30 cellular contexts compared by ENCODE assay signal in genomic region chr15:61137139-61137792, GRCh38.
A peak's percentile ranks its signal among the peaks of the same experiment; 100 is the strongest.
DNase-seq lines count a peak whose midpoint lies in the region; ATAC-seq and TF ChIP-seq lines count a peak whose summit lies in the region.
"Had no signal": no experiment of that assay in that cellular context is flagged by ENCODE, and none has a peak within 500 bp of the region (broad histone marks: within the 10 kb centered on the region; RNA-seq: fewer than 3 reads in every experiment).

No MANE protein-coding gene starts in this region.

- no peak overlapping the region for H3K27ac Mint-ChIP-seq in osteocyte (ENCODE audit: unreplicated experiment)
- H3K27ac Mint-ChIP-seq: activated B cell treated with CpG ODN at 0.5 μM for 24 hours; activated CD4-positive, alpha-beta T cell treated with anti-CD3 and anti-CD28 coated beads, Interleukin-2, amount 10 ng/mL, durations not matched to agents 7 days and 5 days; activated naive CD4-positive, alpha-beta T cell treated with anti-CD3 and anti-CD28 coated beads, Interleukin-2, amount 50 U/mL, for 72 hours; B cell; CD8-positive, alpha-beta memory T cell; type B pancreatic cell had no signal

- H3K4me3 Mint-ChIP-seq in osteocyte (ENCODE audit: unreplicated experiment): no peak overlapping the region
- H3K4me3 Mint-ChIP-seq: activated B cell treated with CpG ODN at 0.5 μM for 24 hours; activated CD4-positive, alpha-beta T cell treated with anti-CD3 and anti-CD28 coated beads, Interleukin-2, amount 10 ng/mL, durations not matched to agents 7 days and 5 days; B cell; CD8-positive, alpha-beta memory T cell; type B pancreatic cell had no signal

- H3K36me3 Mint-ChIP-seq in osteocyte (ENCODE audit: unreplicated experiment): peaks cover 2% of the 10 kb centered on the region
- H3K36me3 Mint-ChIP-seq: activated naive CD4-positive, alpha-beta T cell treated with anti-CD3 and anti-CD28 coated beads, Interleukin-2, amount 50 U/mL, for 72 hours; CD8-positive, alpha-beta memory T cell had no signal

- H3K27me3 Mint-ChIP-seq in osteocyte (ENCODE audit: unreplicated experiment): peaks cover 25% of the 10 kb centered on the region

- peak overlapping the region; percentile 9 to 28 (median 24) for H3K4me3 ChIP-seq in gastrocnemius medialis
- H3K4me3 ChIP-seq: A549, breast epithelium, pancreas, SJCRH30 had no signal

- peak; percentile 13 for DNase-seq in NCI-H2107 treated with DMSO at 0.1 percent for 48 hours (lab: John Stamatoyannopoulos, UW; ENCODE audit: unreplicated experiment)
- DNase-seq in NCI-H2107 (lab: John Stamatoyannopoulos, UW): no peak
- DNase-seq in gastrocnemius medialis: peak in 1 of 2 donors; percentile 30
- no peak for DNase-seq in osteocyte (ENCODE audit: extremely low spot score, unreplicated experiment)
- no peak for DNase-seq in KG1 (lab: John Stamatoyannopoulos, UW)
- DNase-seq: activated B cell treated with CpG ODN at 0.5 μM for 24 hours; activated CD4-positive, alpha-beta T cell treated with anti-CD3 and anti-CD28 coated beads, Interleukin-2, amount 10 ng/mL, durations not matched to agents 7 days and 5 days; anterior cingulate cortex; CD8-positive, alpha-beta memory T cell; hippocampal formation; left cardiac atrium; mammary epithelial cell; NCI-H1048; NCI-H1930; NCI-H226; NCI-H526 treated with DMSO at 0.1 percent for 48 hours; pancreas; retina; SJCRH30; stimulated activated naive CD4-positive, alpha-beta T cell had no signal

- H3K36me3 ChIP-seq in KOPT-K1 (ENCODE audit: insufficient read depth, low read length) (no peaks in the 10 kb centered on the region), gastrocnemius medialis (no peaks in the 10 kb centered on the region)
- H3K36me3 ChIP-seq: breast epithelium, pancreas, SJCRH30 had no signal

- no peaks in the 10 kb centered on the region for H3K9me3 ChIP-seq in KOPT-K1 (ENCODE audit: insufficient read depth, low read length, poor library complexity, severe bottlenecking)
- no peaks in the 10 kb centered on the region for H3K9me3 ChIP-seq in gastrocnemius medialis
- H3K9me3 ChIP-seq: A549, breast epithelium, pancreas, SJCRH30 had no signal

- H3K27ac ChIP-seq in KOPT-K1 (ENCODE audit: low read depth, low read length, poor library complexity, severe bottlenecking) (peak overlapping the region; percentile 49), gastrocnemius medialis (peak overlapping the region in 2 of 4 donors; percentile 47 to 72)
- H3K27ac ChIP-seq: A549, breast epithelium, pancreas, SJCRH30 had no signal

- in situ Hi-C loops in gastrocnemius medialis (cut with MboI; ENCODE audit: low sequenced_read_pairs in 4 of 4): no loop called here

- peak; percentile 63; the same call in 1 of the 3 replicates for ATAC-seq in SK-N-SH treated with all-trans-retinoic acid at 6 μM for 48 hours
- ATAC-seq in gastrocnemius medialis: peak; percentile 45 to 55
- ATAC-seq in GM21737 (IDR thresholded peaks at IDR 0.05; ENCODE audit: unreplicated experiment): no peak
- ATAC-seq: A549; activated naive CD4-positive, alpha-beta T cell treated with anti-CD3 and anti-CD28 coated beads, Interleukin-2, amount 50 U/mL, for 72 hours; HCT116; HepG2; left cardiac atrium; pancreas had no signal

- no peak for TF ChIP-seq POLR2A in gastrocnemius medialis (IDR thresholded peaks at IDR 0.05)

- no peak for TF ChIP-seq CTCF in gastrocnemius medialis (IDR thresholded peaks at IDR 0.05 in 4 of 5, conservative IDR thresholded peaks at IDR 0.05 in 1 of 5)
- no peak for TF ChIP-seq CTCF in osteocyte (IDR thresholded peaks at IDR 0.05)

- no peaks in the 10 kb centered on the region for H3K4me1 Mint-ChIP-seq in osteocyte (ENCODE audit: unreplicated experiment)
- H3K4me1 Mint-ChIP-seq: activated B cell treated with CpG ODN at 0.5 μM for 24 hours, B cell had no signal

- peaks cover 32 to 44% of the 10 kb centered on the region in 2 donors for H3K4me1 ChIP-seq in gastrocnemius medialis
- H3K4me1 ChIP-seq: A549, breast epithelium had no signal

- intact Hi-C loops in gastrocnemius medialis (cut with DNase I; ENCODE audit: low total_unique reads): no loop called here

- no peaks in the 10 kb centered on the region for H3K27me3 ChIP-seq in gastrocnemius medialis
- H3K27me3 ChIP-seq: breast epithelium, pancreas, SJCRH30 had no signal

- H3K9me3 Mint-ChIP-seq in osteocyte (ENCODE audit: unreplicated experiment): no peaks in the 10 kb centered on the region
- H3K9me3 Mint-ChIP-seq: activated B cell treated with CpG ODN at 0.5 μM for 24 hours; activated CD4-positive, alpha-beta T cell treated with anti-CD3 and anti-CD28 coated beads, Interleukin-2, amount 10 ng/mL, durations not matched to agents 7 days and 5 days; activated naive CD4-positive, alpha-beta T cell treated with anti-CD3 and anti-CD28 coated beads, Interleukin-2, amount 50 U/mL, for 72 hours; CD8-positive, alpha-beta memory T cell; type B pancreatic cell had no signal

TF ChIP-seq in SK-N-SH treated with all-trans-retinoic acid at 6 μM for 48 hours, 23 proteins besides CTCF, POLR2A, EP300 and RAD21:
- TF ChIP-seq ZFP3 (CRISPR knock-in tag; IDR thresholded peaks at IDR 0.05) (no peak), TCF4 (CRISPR knock-in tag; IDR thresholded peaks at IDR 0.05; ENCODE audit: borderline replicate concordance) (peak; percentile 90), ZC3H10 (CRISPR knock-in tag; IDR thresholded peaks at IDR 0.05) (no peak), RARB (CRISPR knock-in tag; IDR thresholded peaks at IDR 0.05) (no peak), OSR1 (CRISPR knock-in tag; IDR thresholded peaks at IDR 0.05) (no peak)
- TF ChIP-seq, protein P1, sequence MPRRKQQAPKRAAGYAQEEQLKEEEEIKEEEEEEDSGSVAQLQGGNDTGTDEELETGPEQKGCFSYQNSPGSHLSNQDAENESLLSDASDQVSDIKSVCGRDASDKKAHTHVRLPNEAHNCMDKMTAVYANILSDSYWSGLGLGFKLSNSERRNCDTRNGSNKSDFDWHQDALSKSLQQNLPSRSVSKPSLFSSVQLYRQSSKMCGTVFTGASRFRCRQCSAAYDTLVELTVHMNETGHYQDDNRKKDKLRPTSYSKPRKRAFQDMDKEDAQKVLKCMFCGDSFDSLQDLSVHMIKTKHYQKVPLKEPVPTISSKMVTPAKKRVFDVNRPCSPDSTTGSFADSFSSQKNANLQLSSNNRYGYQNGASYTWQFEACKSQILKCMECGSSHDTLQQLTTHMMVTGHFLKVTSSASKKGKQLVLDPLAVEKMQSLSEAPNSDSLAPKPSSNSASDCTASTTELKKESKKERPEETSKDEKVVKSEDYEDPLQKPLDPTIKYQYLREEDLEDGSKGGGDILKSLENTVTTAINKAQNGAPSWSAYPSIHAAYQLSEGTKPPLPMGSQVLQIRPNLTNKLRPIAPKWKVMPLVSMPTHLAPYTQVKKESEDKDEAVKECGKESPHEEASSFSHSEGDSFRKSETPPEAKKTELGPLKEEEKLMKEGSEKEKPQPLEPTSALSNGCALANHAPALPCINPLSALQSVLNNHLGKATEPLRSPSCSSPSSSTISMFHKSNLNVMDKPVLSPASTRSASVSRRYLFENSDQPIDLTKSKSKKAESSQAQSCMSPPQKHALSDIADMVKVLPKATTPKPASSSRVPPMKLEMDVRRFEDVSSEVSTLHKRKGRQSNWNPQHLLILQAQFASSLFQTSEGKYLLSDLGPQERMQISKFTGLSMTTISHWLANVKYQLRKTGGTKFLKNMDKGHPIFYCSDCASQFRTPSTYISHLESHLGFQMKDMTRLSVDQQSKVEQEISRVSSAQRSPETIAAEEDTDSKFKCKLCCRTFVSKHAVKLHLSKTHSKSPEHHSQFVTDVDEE (CRISPR knock-in tag; IDR thresholded peaks at IDR 0.05): no peak
